14 cellular contexts compared by ENCODE assay signal in the genomic region with DNA sequence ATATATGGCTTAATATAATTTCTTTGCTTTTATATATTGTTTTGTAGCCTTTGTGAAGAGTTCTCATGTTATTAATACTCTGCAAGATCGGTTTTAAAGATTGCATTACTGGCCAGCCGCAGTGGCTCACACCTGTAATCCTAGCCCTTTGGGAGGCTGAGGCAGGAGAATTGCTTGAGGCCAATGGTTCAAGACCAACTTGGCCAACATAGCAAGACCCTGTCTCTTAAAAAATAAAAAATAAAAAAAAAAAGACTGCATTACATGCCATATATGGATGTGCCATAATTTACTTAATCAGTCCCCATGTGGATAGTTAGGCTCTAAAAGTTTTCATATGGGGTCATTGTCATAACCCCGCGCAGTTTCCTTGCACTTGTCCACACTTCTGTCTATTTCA. TPM values are rescaled to one million over a fixed set of nuclear protein-coding genes. Genes with fewer than 3 reads are reported as not detected.
DNase-seq lines count a peak whose midpoint lies in the region; ATAC-seq and TF ChIP-seq lines count a peak whose summit lies in the region.
"Had no signal": no experiment of that assay in that cellular context is flagged by ENCODE, and none has a peak within 500 bp of the region (broad histone marks: within the 10 kb centered on the region; RNA-seq: fewer than 3 reads in every experiment).

No MANE protein-coding gene starts in this region.

- DNase-seq in left ventricle myocardium inferior, result no peak
- DNase-seq in Right ventricle myocardium inferior (ENCODE audit: missing footprints), result no peak
- no peak for DNase-seq in activated T-helper 1 cell treated with anti-CD3 and anti-CD28 coated beads, Interleukin-12 subunit alpha, Interleukin-12 subunit beta, Interleukin-2, Interleukin-4 antibody, amounts not matched to agents 30 ng/mL and 10 ng/mL and 1 ng/mL, durations not matched to agents 14 hours and 24 hours and 36 hours (ENCODE audit: low spot score)
- no peak for DNase-seq in hepatocyte (ENCODE audit: low spot score)
- DNase-seq in vagina (ENCODE audit: extremely low spot score in 2 of 2), result no peak
- no peak for DNase-seq in stimulated activated CD4-positive, alpha-beta T cell treated with anti-CD3 and anti-CD28 coated beads, Interleukin-2, amount 100 ng/mL, for 24 hours
- no peak for DNase-seq in neuronal stem cell (ENCODE audit: low spot score)
- DNase-seq: caudate nucleus, lower lobe of right lung, NCI-H2029 treated with DMSO at 0.1 percent for 48 hours, occipital lobe had no signal

- intact Hi-C loops in left ventricle myocardium inferior (cut with micrococcal nuclease) (no loop called here), Right ventricle myocardium inferior (cut with DNase I) (no loop called here), vagina (cut with DNase I) (loop anchor here (10.0 kb wide), 1 partner anchor 50 kb away; no protein-coding TSS in a partner anchor)
- intact Hi-C loops in activated T-helper 1 cell treated with anti-CD3 and anti-CD28 coated beads, Interleukin-12 subunit alpha, Interleukin-12 subunit beta, Interleukin-2, Interleukin-4 antibody, amounts not matched to agents 30 ng/mL and 10 ng/mL and 1 ng/mL, durations not matched to agents 14 hours and 24 hours and 36 hours (cut with micrococcal nuclease), result no loop called here

- H3K9ac ChIP-seq in neuronal stem cell (ENCODE audit: low read depth, low read length, poor library complexity), result no peak overlapping the region

- no peak overlapping the region for H2BK120ac ChIP-seq in neuronal stem cell (ENCODE audit: low read depth, low read length)

- no peak overlapping the region for H2AK5ac ChIP-seq in neuronal stem cell (ENCODE audit: low read depth, low read length)

- H3K23ac ChIP-seq in neuronal stem cell (ENCODE audit: low read depth, low read length, poor library complexity), result no peak overlapping the region

- H3K27me3 ChIP-seq in left ventricle myocardium inferior (ENCODE audit: low read depth) (no peaks in the 10 kb centered on the region), hepatocyte (no peaks in the 10 kb centered on the region), vagina (no peaks in the 10 kb centered on the region), neuronal stem cell (ENCODE audit: control insufficient read depth in 3 of 3, insufficient read depth in 3 of 3, low read depth in 1 of 3, low read length in 3 of 3) (no peaks in the 10 kb centered on the region)

- no peaks in the 10 kb centered on the region for H3K9me3 Mint-ChIP-seq in activated T-helper 1 cell treated with anti-CD3 and anti-CD28 coated beads, Interleukin-12 subunit alpha, Interleukin-12 subunit beta, Interleukin-2, Interleukin-4 antibody, amounts not matched to agents 30 ng/mL and 10 ng/mL and 1 ng/mL, durations not matched to agents 14 hours and 24 hours and 36 hours
- H3K9me3 Mint-ChIP-seq: activated T-helper 2 cell treated with anti-CD3 and anti-CD28 coated beads, Interferon-gamma antibody, Interleukin-2, Interleukin-4, amounts not matched to agents 10 μg/mL and 5 μg/mL and 100 μg/mL, durations not matched to agents 14 hours and 24 hours and 36 hours had no signal

- no peak overlapping the region for H3K14ac ChIP-seq in neuronal stem cell (ENCODE audit: low read length)

- no peaks in the 10 kb centered on the region for H4K20me1 ChIP-seq in hepatocyte (ENCODE audit: insufficient read depth, poor library complexity, severe bottlenecking)

- TF ChIP-seq CTCF in left ventricle myocardium inferior (IDR thresholded peaks at IDR 0.05; ENCODE audit: borderline replicate concordance), result no peak
- TF ChIP-seq CTCF in hepatocyte (IDR thresholded peaks at IDR 0.05; ENCODE audit: poor library complexity), result no peak
- TF ChIP-seq CTCF in vagina (IDR thresholded peaks at IDR 0.05), result no peak

- no peaks in the 10 kb centered on the region for H3K27me3 Mint-ChIP-seq in activated T-helper 1 cell treated with anti-CD3 and anti-CD28 coated beads, Interleukin-12 subunit alpha, Interleukin-12 subunit beta, Interleukin-2, Interleukin-4 antibody, amounts not matched to agents 30 ng/mL and 10 ng/mL and 1 ng/mL, durations not matched to agents 14 hours and 24 hours and 36 hours (ENCODE audit: insufficient read depth)

- no peak overlapping the region for H4K8ac ChIP-seq in neuronal stem cell (ENCODE audit: low read depth, low read length)

- peak overlapping the region; percentile 71 for H3K27ac Mint-ChIP-seq in activated T-helper 1 cell treated with anti-CD3 and anti-CD28 coated beads, Interleukin-12 subunit alpha, Interleukin-12 subunit beta, Interleukin-2, Interleukin-4 antibody, amounts not matched to agents 30 ng/mL and 10 ng/mL and 1 ng/mL, durations not matched to agents 14 hours and 24 hours and 36 hours

- H3K4me1 Mint-ChIP-seq in activated T-helper 1 cell treated with anti-CD3 and anti-CD28 coated beads, Interleukin-12 subunit alpha, Interleukin-12 subunit beta, Interleukin-2, Interleukin-4 antibody, amounts not matched to agents 30 ng/mL and 10 ng/mL and 1 ng/mL, durations not matched to agents 14 hours and 24 hours and 36 hours (ENCODE audit: low read depth), result peaks cover 90% of the 10 kb centered on the region

- H2AFZ ChIP-seq in hepatocyte (no peak overlapping the region), neuronal stem cell (ENCODE audit: low read length) (no peak overlapping the region)

- TF ChIP-seq POLR2A in vagina (IDR thresholded peaks at IDR 0.05), result no peak

- no peak overlapping the region for H3K18ac ChIP-seq in neuronal stem cell (ENCODE audit: low read length)

- H3K4me1 ChIP-seq in left ventricle myocardium inferior (peaks cover 28% of the 10 kb centered on the region), hepatocyte (ENCODE audit: insufficient read depth) (peaks cover 43% of the 10 kb centered on the region), vagina (peaks cover 62% of the 10 kb centered on the region), neuronal stem cell (ENCODE audit: control insufficient read depth in 2 of 2, insufficient read depth in 1 of 2, low read depth in 1 of 2, low read length in 2 of 2) (peaks cover 4 to 23% of the 10 kb centered on the region in 2 donors)

- H3K4me3 Mint-ChIP-seq in activated T-helper 1 cell treated with anti-CD3 and anti-CD28 coated beads, Interleukin-12 subunit alpha, Interleukin-12 subunit beta, Interleukin-2, Interleukin-4 antibody, amounts not matched to agents 30 ng/mL and 10 ng/mL and 1 ng/mL, durations not matched to agents 14 hours and 24 hours and 36 hours, result no peak overlapping the region

- peak overlapping the region; percentile 46 for H3K4me3 ChIP-seq in left ventricle myocardium inferior
- H3K4me3 ChIP-seq in hepatocyte, result no peak overlapping the region
- no peak overlapping the region for H3K4me3 ChIP-seq in vagina
- H3K4me3 ChIP-seq in neuronal stem cell (ENCODE audit: low read length in 2 of 2), result no peak overlapping the region
- H3K4me3 ChIP-seq: lower lobe of right lung had no signal

- no peak overlapping the region for H2BK15ac ChIP-seq in neuronal stem cell (ENCODE audit: low read length)

- H3K36me3 Mint-ChIP-seq in activated T-helper 1 cell treated with anti-CD3 and anti-CD28 coated beads, Interleukin-12 subunit alpha, Interleukin-12 subunit beta, Interleukin-2, Interleukin-4 antibody, amounts not matched to agents 30 ng/mL and 10 ng/mL and 1 ng/mL, durations not matched to agents 14 hours and 24 hours and 36 hours (ENCODE audit: low read depth), result peaks cover 22% of the 10 kb centered on the region

- H3K4me2 ChIP-seq in hepatocyte (peak overlapping the region; percentile 54), neuronal stem cell (ENCODE audit: insufficient read depth, low read length, poor library complexity, severe bottlenecking) (no peak overlapping the region)

- ATAC-seq in Right ventricle myocardium inferior, result no peak
- no peak for ATAC-seq in HG02870 (IDR thresholded peaks at IDR 0.05; ENCODE audit: unreplicated experiment)

- no peaks in the 10 kb centered on the region for H3K79me1 ChIP-seq in neuronal stem cell (ENCODE audit: low read depth, low read length)

- H3K27ac ChIP-seq in left ventricle myocardium inferior (replicated peaks) (peak overlapping the region; percentile 53), hepatocyte (peak overlapping the region; percentile 79), vagina (peak overlapping the region; percentile 44), neuronal stem cell (replicated peaks; ENCODE audit: low read length) (no peak overlapping the region)
- H3K27ac ChIP-seq: HL-60 had no signal

- H3K36me3 ChIP-seq in left ventricle myocardium inferior (no peaks in the 10 kb centered on the region), hepatocyte (replicated peaks; ENCODE audit: insufficient read depth, low read depth) (no peaks in the 10 kb centered on the region), vagina (no peaks in the 10 kb centered on the region), neuronal stem cell (replicated peaks in 1 of 2; ENCODE audit: control insufficient read depth in 2 of 2, insufficient read depth in 2 of 2, low read length in 2 of 2) (no peaks in the 10 kb centered on the region)
- H3K36me3 ChIP-seq: lower lobe of right lung had no signal

- no peaks in the 10 kb centered on the region for H3K9me2 ChIP-seq in hepatocyte (replicated peaks; ENCODE audit: insufficient read depth)

- no peak overlapping the region for H2BK5ac ChIP-seq in neuronal stem cell (ENCODE audit: low read length)

- H3K9me3 ChIP-seq in left ventricle myocardium inferior (replicated peaks) (no peaks in the 10 kb centered on the region), hepatocyte (ENCODE audit: low read depth) (no peaks in the 10 kb centered on the region), vagina (no peaks in the 10 kb centered on the region), neuronal stem cell (replicated peaks in 1 of 2; ENCODE audit: control insufficient read depth in 2 of 2, insufficient read depth in 1 of 2, low read depth in 1 of 2, low read length in 2 of 2) (no peaks in the 10 kb centered on the region)
- H3K9me3 ChIP-seq: lower lobe of right lung had no signal

- 98% methylated on average over 4 of the region's 4 CpGs for WGBS in hepatocyte (ENCODE audit: low lambda C conversion rate, missing lambda C conversion rate)
- no CpG with 5 or more reads among the region's 4 CpGs for WGBS in neuronal stem cell (ENCODE audit: extremely low coverage in 2 of 2, insufficient read length in 2 of 2, insufficient replicate concordance in 1 of 2), 2 donors

- H3K4ac ChIP-seq in neuronal stem cell (ENCODE audit: low read length), result no peak overlapping the region

- H4K91ac ChIP-seq in neuronal stem cell (ENCODE audit: low read depth, low read length, poor library complexity), result no peak overlapping the region

- H2BK12ac ChIP-seq in neuronal stem cell (ENCODE audit: low read length), result no peak overlapping the region

- H3K79me2 ChIP-seq in hepatocyte, result peaks cover 25% of the 10 kb centered on the region

RNA-seq across cellular contexts. Expression of gene TNFAIP8, which starts 31.0 kb away (rescaled TPM):
- total RNA-seq in left ventricle myocardium inferior, result 3.2 TPM
- 17.8 TPM for total RNA-seq in Right ventricle myocardium inferior
- total RNA-seq in activated T-helper 1 cell treated with anti-CD3 and anti-CD28 coated beads, Interleukin-12 subunit alpha, Interleukin-12 subunit beta, Interleukin-2, Interleukin-4 antibody, amounts not matched to agents 30 ng/mL and 10 ng/mL and 1 ng/mL, durations not matched to agents 14 hours and 24 hours and 36 hours, result 214 and 219 TPM in 2 replicates
- total RNA-seq in hepatocyte, result 33.9 and 37.6 TPM in 2 replicates
- 18.3 and 23.4 TPM in 2 replicates for polyA plus RNA-seq in hepatocyte
- 34.4 TPM for total RNA-seq in vagina
- 13.5 TPM for polyA plus RNA-seq in neuronal stem cell (2013, experiment 1 of 2)
- polyA plus RNA-seq in neuronal stem cell (2013, experiment 2 of 2), result 13.8 TPM
